23 cellular contexts compared by ENCODE assay signal in genomic region chr4:80787306-80787705, GRCh38.
"Had no signal": no experiment of that assay in that cellular context is flagged by ENCODE, and none has a peak within 500 bp of the region (broad histone marks: within the 10 kb centered on the region; RNA-seq: fewer than 3 reads in every experiment).

No MANE protein-coding gene starts in this region.

- H3K4me3 Mint-ChIP-seq: dendritic cell treated with granulocyte-macrophage colony-stimulating factor and Interleukin-4, amounts not matched to agents 40 ng/mL and 50 ng/mL, for 4 days; endodermal cell; memory B cell; nephron; neural progenitor cell; type B pancreatic cell had no signal

- H3K36me3 Mint-ChIP-seq: memory B cell, neural progenitor cell, type B pancreatic cell had no signal

- DNase-seq: colonic mucosa; effector CD8-positive, alpha-beta T cell; endodermal cell; foreskin fibroblast; gastrocnemius medialis; head of caudate nucleus; kidney; right lobe of liver; small intestine; stimulated activated CD4-positive, alpha-beta T cell treated with anti-CD3 and anti-CD28 coated beads, Interleukin-15, amount 100 ng/mL, for 24 hours; stimulated activated CD4-positive, alpha-beta T cell treated with anti-CD3 and anti-CD28 coated beads, Interleukin-2, amount 100 ng/mL, for 48 hours; stimulated activated naive CD4-positive, alpha-beta T cell; substantia nigra; testis; tibial artery had no signal

- H3K4me1 Mint-ChIP-seq: endodermal cell had no signal

- H3K27ac Mint-ChIP-seq: dendritic cell treated with granulocyte-macrophage colony-stimulating factor and Interleukin-4, amounts not matched to agents 40 ng/mL and 50 ng/mL, for 4 days; endodermal cell; memory B cell; nephron; neural progenitor cell; progenitor cell of endocrine pancreas; type B pancreatic cell had no signal

- H3K9me3 Mint-ChIP-seq: dendritic cell treated with granulocyte-macrophage colony-stimulating factor and Interleukin-4, amounts not matched to agents 40 ng/mL and 50 ng/mL, for 4 days; endodermal cell; memory B cell; nephron; neural progenitor cell; type B pancreatic cell had no signal

- ATAC-seq: esophagus mucosa, gastrocnemius medialis, left lobe of liver, right lobe of liver had no signal

- H3K27me3 Mint-ChIP-seq: dendritic cell treated with granulocyte-macrophage colony-stimulating factor and Interleukin-4, amounts not matched to agents 40 ng/mL and 50 ng/mL, for 4 days; memory B cell; type B pancreatic cell had no signal
